14 cellular contexts compared by ENCODE assay signal in genomic region chr6:43339168-43339567, GRCh38. TPM values are rescaled to one million over a fixed set of nuclear protein-coding genes. Genes with fewer than 3 reads are reported as not detected.
DNase-seq lines count a peak whose midpoint lies in the region; ATAC-seq lines count a peak whose summit lies in the region.
"Had no signal": no experiment of that assay in that cellular context is flagged by ENCODE, and none has a peak within 500 bp of the region (broad histone marks: within the 10 kb centered on the region; RNA-seq: fewer than 3 reads in every experiment).

No MANE protein-coding gene starts in this region.

- H3K27me3 Mint-ChIP-seq in activated T-helper 2 cell treated with anti-CD3 and anti-CD28 coated beads, Interferon-gamma antibody, Interleukin-2, Interleukin-4, amounts not matched to agents 10 μg/mL and 5 μg/mL and 100 μg/mL, durations not matched to agents 14 hours and 24 hours and 36 hours (ENCODE audit: low read depth), result no peaks in the 10 kb centered on the region

- peaks cover 32% of the 10 kb centered on the region for H3K36me3 Mint-ChIP-seq in activated T-helper 2 cell treated with anti-CD3 and anti-CD28 coated beads, Interferon-gamma antibody, Interleukin-2, Interleukin-4, amounts not matched to agents 10 μg/mL and 5 μg/mL and 100 μg/mL, durations not matched to agents 14 hours and 24 hours and 36 hours (ENCODE audit: low read depth)

- H3K9me3 Mint-ChIP-seq in activated T-helper 2 cell treated with anti-CD3 and anti-CD28 coated beads, Interferon-gamma antibody, Interleukin-2, Interleukin-4, amounts not matched to agents 10 μg/mL and 5 μg/mL and 100 μg/mL, durations not matched to agents 14 hours and 24 hours and 36 hours, result no peaks in the 10 kb centered on the region
- H3K9me3 Mint-ChIP-seq: CD8-positive, alpha-beta T cell had no signal

- H3K4me3 Mint-ChIP-seq in activated T-helper 2 cell treated with anti-CD3 and anti-CD28 coated beads, Interferon-gamma antibody, Interleukin-2, Interleukin-4, amounts not matched to agents 10 μg/mL and 5 μg/mL and 100 μg/mL, durations not matched to agents 14 hours and 24 hours and 36 hours (ENCODE audit: low read depth), result no peak overlapping the region
- H3K4me3 Mint-ChIP-seq: CD8-positive, alpha-beta T cell had no signal

- DNase-seq in MV-4-11 (lab: John Stamatoyannopoulos, UW) (peak; percentile 77), NCI-H1930 (lab: John Stamatoyannopoulos, UW) (no peak), nucleus accumbens (lab: John Stamatoyannopoulos, UW) (no peak)
- DNase-seq in activated T-helper 2 cell treated with anti-CD3 and anti-CD28 coated beads, Interferon-gamma antibody, Interleukin-2, Interleukin-4, amounts not matched to agents 10 μg/mL and 5 μg/mL and 100 μg/mL, durations not matched to agents 14 hours and 24 hours and 36 hours (ENCODE audit: low spot score), result no peak
- DNase-seq in activated CD4-positive, alpha-beta T cell treated with anti-CD3 and anti-CD28 coated beads, Interleukin-2, amount 50 U/mL, for 1 hour, result no peak
- DNase-seq: activated CD8-positive, alpha-beta memory T cell treated with anti-CD3 and anti-CD28 coated beads, Interleukin-2, amount 50 U/mL, for 4 hours; CD8-positive, alpha-beta T cell; heart left ventricle had no signal

- intact Hi-C loops in activated T-helper 2 cell treated with anti-CD3 and anti-CD28 coated beads, Interferon-gamma antibody, Interleukin-2, Interleukin-4, amounts not matched to agents 10 μg/mL and 5 μg/mL and 100 μg/mL, durations not matched to agents 14 hours and 24 hours and 36 hours (cut with micrococcal nuclease), result no loop called here

- ATAC-seq in GM18511 (IDR thresholded peaks at IDR 0.05; ENCODE audit: unreplicated experiment) (peak; percentile 88), GM21367 (IDR thresholded peaks at IDR 0.05; ENCODE audit: unreplicated experiment) (peak; percentile 79), HG02973 (IDR thresholded peaks at IDR 0.05; ENCODE audit: unreplicated experiment) (peak; percentile 61)
- ATAC-seq: CD8-positive, alpha-beta T cell had no signal

- H3K4me1 Mint-ChIP-seq in activated T-helper 2 cell treated with anti-CD3 and anti-CD28 coated beads, Interferon-gamma antibody, Interleukin-2, Interleukin-4, amounts not matched to agents 10 μg/mL and 5 μg/mL and 100 μg/mL, durations not matched to agents 14 hours and 24 hours and 36 hours (ENCODE audit: low read depth), result peaks cover 7% of the 10 kb centered on the region

- no peak overlapping the region for H3K27ac Mint-ChIP-seq in activated T-helper 2 cell treated with anti-CD3 and anti-CD28 coated beads, Interferon-gamma antibody, Interleukin-2, Interleukin-4, amounts not matched to agents 10 μg/mL and 5 μg/mL and 100 μg/mL, durations not matched to agents 14 hours and 24 hours and 36 hours
- H3K27ac Mint-ChIP-seq: CD8-positive, alpha-beta T cell had no signal

RNA-seq across cellular contexts. Expression of gene ZNF318, which starts 30.3 kb away (rescaled TPM):
- total RNA-seq in activated T-helper 2 cell treated with anti-CD3 and anti-CD28 coated beads, Interferon-gamma antibody, Interleukin-2, Interleukin-4, amounts not matched to agents 10 μg/mL and 5 μg/mL and 100 μg/mL, durations not matched to agents 14 hours and 24 hours and 36 hours, result 11.5 and 13.2 TPM in 2 replicates

RNA-seq across cellular contexts. Expression of gene CRIP3, which starts 30.5 kb away (rescaled TPM):
- 0.34 and 0.75 TPM in 2 replicates for total RNA-seq in activated T-helper 2 cell treated with anti-CD3 and anti-CD28 coated beads, Interferon-gamma antibody, Interleukin-2, Interleukin-4, amounts not matched to agents 10 μg/mL and 5 μg/mL and 100 μg/mL, durations not matched to agents 14 hours and 24 hours and 36 hours
- total RNA-seq: NCI-H460, smooth muscle cell had no signal

RNA-seq across cellular contexts. Expression of gene SLC22A7, which starts 41.1 kb away (rescaled TPM):
- not detected in 2 replicates for total RNA-seq in activated T-helper 2 cell treated with anti-CD3 and anti-CD28 coated beads, Interferon-gamma antibody, Interleukin-2, Interleukin-4, amounts not matched to agents 10 μg/mL and 5 μg/mL and 100 μg/mL, durations not matched to agents 14 hours and 24 hours and 36 hours
- total RNA-seq: CD8-positive, alpha-beta T cell; NCI-H460; smooth muscle cell; urinary bladder had no signal
